Comparison of ENCODE assay signal across 19 cellular contexts in genomic region chr16:84920333-84920732, GRCh38.
DNase-seq lines count a peak whose midpoint lies in the region; ATAC-seq, FAIRE-seq and TF ChIP-seq lines count a peak whose summit lies in the region.
"Had no signal": no experiment of that assay in that cellular context is flagged by ENCODE, and none has a peak within 500 bp of the region (broad histone marks: within the 10 kb centered on the region; RNA-seq: fewer than 3 reads in every experiment).

No MANE protein-coding gene starts in this region.

- TF ChIP-seq CTCF in K562 (IDR thresholded peaks at IDR 0.05 in 2 of 3, conservative IDR thresholded peaks at IDR 0.05 in 1 of 3; ENCODE audit: insufficient read depth in 2 of 3, low read depth in 1 of 3, low read length in 3 of 3) (no peak), mesothelial cell of epicardium (IDR thresholded peaks at IDR 0.05; ENCODE audit: unreplicated experiment) (no peak), sigmoid colon (IDR thresholded peaks at IDR 0.05) (no peak), vagina (IDR thresholded peaks at IDR 0.05) (no peak)

- TF ChIP-seq POLR2A in K562 (conservative IDR thresholded peaks at IDR 0.05) (no peak), sigmoid colon (IDR thresholded peaks at IDR 0.05) (no peak), vagina (IDR thresholded peaks at IDR 0.05) (no peak)

- TF ChIP-seq RAD21 in K562 (CRISPR knock-in tag; conservative IDR thresholded peaks at IDR 0.05 in 1 of 2, IDR thresholded peaks at IDR 0.05 in 1 of 2), result no peak

- H3K4me1 ChIP-seq in K562 (replicated peaks in 1 of 2; ENCODE audit: control insufficient read depth in 2 of 2, insufficient read depth in 2 of 2, low read length in 2 of 2), result peaks cover 6 to 20% of the 10 kb centered on the region in 2 experiments; a peak in 4 of 5 replicates
- H3K4me1 ChIP-seq in sigmoid colon, result peaks cover 2 to 51% (median 30%) of the 10 kb centered on the region in 4 donors
- H3K4me1 ChIP-seq in vagina, result peaks cover 46% of the 10 kb centered on the region
- H3K4me1 ChIP-seq: HAP-1 had no signal

- POLR2A ChIA-PET in K562 (lab: Yijun Ruan, JAX), result interaction anchor here (1.1 kb wide), 1 partner anchor 58 kb away, joined by 3 read pairs; no protein-coding TSS in a partner anchor

- no peak overlapping the region for H3K4me3 Mint-ChIP-seq in mesothelial cell of epicardium
- H3K4me3 Mint-ChIP-seq: B cell; CD4-positive, CD25-positive, alpha-beta regulatory T cell; CD8-positive, alpha-beta memory T cell had no signal

- H3K4me3 ChIP-seq in K562 (no peak overlapping the region), sigmoid colon (no peak overlapping the region), vagina (no peak overlapping the region)
- H3K4me3 ChIP-seq: BLaER1 treated with 17β-estradiol and CSF1 and Interleukin-3, amounts not matched to agents 10 nM and 100 nM; GM12878; GM23248; HAP-1 had no signal

- no peak for FAIRE-seq in K562 (lab: Jason Lieb, UNC)
- FAIRE-seq: GM12878 had no signal

- no peak overlapping the region for H2AFZ ChIP-seq in K562 (ENCODE audit: low read depth, low read length)
- H2AFZ ChIP-seq: GM23248 had no signal

- DNase-seq in K562 (ENCODE audit: extremely low read depth in 1 of 4, low spot score in 3 of 4) (no peak), mesothelial cell of epicardium (ENCODE audit: low spot score in 2 of 2, unreplicated experiment in 2 of 2) (no peak), sigmoid colon (no peak), vagina (ENCODE audit: extremely low spot score in 2 of 2) (no peak), CD1c-positive myeloid dendritic cell (ENCODE audit: extremely low spot score) (no peak)
- no peak for DNase-seq in stimulated activated naive CD4-positive, alpha-beta T cell (lab: John Stamatoyannopoulos, UW)
- DNase-seq: CD4-positive, CD25-positive, alpha-beta regulatory T cell; CD8-positive, alpha-beta memory T cell; COR-L47; DMS 273 treated with DMSO at 0.1 percent for 48 hours; DMS53; DND-41; EL; GM23248 had no signal

- H3K27me3 Mint-ChIP-seq in mesothelial cell of epicardium (ENCODE audit: low read depth), result no peaks in the 10 kb centered on the region

- H3K4me2 ChIP-seq in K562 (ENCODE audit: insufficient read depth, low read length), result no peak overlapping the region
- H3K4me2 ChIP-seq: BLaER1 treated with 17β-estradiol and CSF1 and Interleukin-3, amounts not matched to agents 10 nM and 100 nM had no signal

- H3K27ac Mint-ChIP-seq in mesothelial cell of epicardium, result peak overlapping the region; percentile 21
- H3K27ac Mint-ChIP-seq: B cell; CD4-positive, CD25-positive, alpha-beta regulatory T cell had no signal

- no peaks in the 10 kb centered on the region for H3K79me2 ChIP-seq in K562 (ENCODE audit: control insufficient read depth, insufficient read depth, low read length)

- BruUV-seq in K562 (replicated peaks; lab: Mats Ljungman, UMichigan), result no TSS peak

- H3K9me3 Mint-ChIP-seq in mesothelial cell of epicardium, result no peaks in the 10 kb centered on the region

- H3K9me1 ChIP-seq in K562 (ENCODE audit: control insufficient read depth, insufficient read depth, low read length), result no peaks in the 10 kb centered on the region

- intact Hi-C loops in K562 (cut with micrococcal nuclease), result no loop called here
- intact Hi-C loops in sigmoid colon (cut with DNase I), result no loop called here
- intact Hi-C loops in vagina (cut with DNase I), result no loop called here

- H3K27ac ChIP-seq in K562 (ENCODE audit: extremely low read depth, low read depth, low read length) (no peak overlapping the region), sigmoid colon (peak overlapping the region in 3 of 4 donors; percentile 59 to 74 (median 73)), vagina (peak overlapping the region; percentile 91)
- H3K27ac ChIP-seq: BLaER1 treated with 17β-estradiol and CSF1 and Interleukin-3, amounts not matched to agents 10 nM and 100 nM; GM23248 had no signal

- H3K27me3 ChIP-seq in K562 (ENCODE audit: control insufficient read depth in 2 of 2, insufficient read depth in 2 of 2, low read length in 2 of 2) (peaks cover 44 to 51% of the 10 kb centered on the region in 2 experiments), sigmoid colon (no peaks in the 10 kb centered on the region), vagina (no peaks in the 10 kb centered on the region)

- peaks cover 34% of the 10 kb centered on the region for H3K4me1 Mint-ChIP-seq in mesothelial cell of epicardium
- H3K4me1 Mint-ChIP-seq: CD4-positive, CD25-positive, alpha-beta regulatory T cell; CD8-positive, alpha-beta memory T cell had no signal

- in situ Hi-C loops in K562 (cut with MboI), result no loop called here

- 34% methylated on average over 8 of the region's 8 CpGs for WGBS in K562 (ENCODE audit: insufficient coverage, low coverage, missing lambda C conversion rate)
- 96 to 97% methylated on average over 8 of the region's 8 CpGs for WGBS in sigmoid colon, 2 donors

- peaks cover 4% of the 10 kb centered on the region; the same call in 1 of the 2 replicates for H4K20me1 ChIP-seq in K562 (replicated peaks; ENCODE audit: control insufficient read depth, insufficient read depth, low read length)
- H4K20me1 ChIP-seq: BLaER1 treated with 17β-estradiol and CSF1 and Interleukin-3, amounts not matched to agents 10 nM and 100 nM had no signal

- no peak overlapping the region for H3K9ac ChIP-seq in K562 (ENCODE audit: insufficient read depth in 1 of 2, low read depth in 2 of 2, low read length in 2 of 2)
- H3K9ac ChIP-seq: BLaER1 treated with 17β-estradiol and CSF1 and Interleukin-3, amounts not matched to agents 10 nM and 100 nM; GM23248 had no signal

- H3K9me3 ChIP-seq in K562 (replicated peaks; ENCODE audit: control insufficient read depth, insufficient read depth, low read depth, low read length) (no peaks in the 10 kb centered on the region), sigmoid colon (no peaks in the 10 kb centered on the region), vagina (no peaks in the 10 kb centered on the region)
- H3K9me3 ChIP-seq: BLaER1 treated with 17β-estradiol and CSF1 and Interleukin-3, amounts not matched to agents 10 nM and 100 nM; HAP-1 had no signal

- ATAC-seq in K562, result no peak
- ATAC-seq in HG03196 (IDR thresholded peaks at IDR 0.05; ENCODE audit: unreplicated experiment), result no peak
- ATAC-seq: GM12878 had no signal

- H3K36me3 ChIP-seq in K562 (ENCODE audit: control insufficient read depth, insufficient read depth, low read length) (no peaks in the 10 kb centered on the region), sigmoid colon (no peaks in the 10 kb centered on the region), vagina (no peaks in the 10 kb centered on the region)
- H3K36me3 ChIP-seq: BLaER1 treated with 17β-estradiol and CSF1 and Interleukin-3, amounts not matched to agents 10 nM and 100 nM; HAP-1 had no signal

- no peaks in the 10 kb centered on the region for H3K36me3 Mint-ChIP-seq in mesothelial cell of epicardium
- H3K36me3 Mint-ChIP-seq: CD4-positive, CD25-positive, alpha-beta regulatory T cell; CD8-positive, alpha-beta memory T cell had no signal

- TF ChIP-seq EP300 in K562 (IDR thresholded peaks at IDR 0.05; ENCODE audit: low read length) (no peak), sigmoid colon (IDR thresholded peaks at IDR 0.05) (no peak)

- CTCF ChIA-PET in K562 (lab: Yijun Ruan, JAX; ENCODE audit: low intra/inter-chr PET ratio), result no interaction called here

TF ChIP-seq in K562, 482 proteins besides CTCF, POLR2A, EP300 and RAD21:
- TF ChIP-seq TSHZ1 (CRISPR knock-in tag; IDR thresholded peaks at IDR 0.05) (no peak), CSDE1 (IDR thresholded peaks at IDR 0.05) (no peak), ZBTB33 (CRISPR knock-in tag; IDR thresholded peaks at IDR 0.05) (peak; percentile 21; the same call in 1 of the 2 replicates), DACH1 (IDR thresholded peaks at IDR 0.05; ENCODE audit: partially characterized antibody) (peak; percentile 53), ZNF444 (CRISPR knock-in tag; IDR thresholded peaks at IDR 0.05) (no peak)
